In genomic region chr20:10699506-10699905, GRCh38 we compare ENCODE assay signal across 27 cellular contexts.
"Had no signal": no experiment of that assay in that cellular context is flagged by ENCODE, and none has a peak within 500 bp of the region (broad histone marks: within the 10 kb centered on the region; RNA-seq: fewer than 3 reads in every experiment).

No MANE protein-coding gene starts in this region.

- H3K4me1 ChIP-seq: adrenal gland, breast epithelium had no signal

- H3K9me3 ChIP-seq: adrenal gland, body of pancreas, breast epithelium had no signal

- H3K36me3 ChIP-seq: adrenal gland, breast epithelium had no signal

- H3K27me3 ChIP-seq: adrenal gland, body of pancreas, breast epithelium had no signal

- H3K4me1 Mint-ChIP-seq: activated CD4-positive, alpha-beta T cell treated with anti-CD3 and anti-CD28 coated beads, Interleukin-2, amount 10 ng/mL, durations not matched to agents 24 days and 14 days had no signal

- ATAC-seq: activated CD8-positive, alpha-beta T cell treated with anti-CD3 and anti-CD28 coated beads for 36 hours; activated naive CD4-positive, alpha-beta T cell treated with anti-CD3 and anti-CD28 coated beads, Interleukin-2, amount 50 U/mL, for 72 hours; body of pancreas; K562 had no signal

- FAIRE-seq: astrocyte, K562, TTC549 had no signal

- H3K4me3 Mint-ChIP-seq: activated CD4-positive, alpha-beta T cell treated with anti-CD3 and anti-CD28 coated beads, Interleukin-2, amount 10 ng/mL, durations not matched to agents 24 days and 14 days; activated CD8-positive, alpha-beta T cell treated with anti-CD3 and anti-CD28 coated beads for 36 hours; activated T-cell treated with anti-CD3 and anti-CD28 coated beads, Interleukin-2, amount 50 U/mL, for 24 hours; T-helper 2 cell treated with Interferon-gamma antibody and Interleukin-4, amounts not matched to agents 5 μg/mL and 100 μg/mL, for 36 hours had no signal

- H3K27ac Mint-ChIP-seq: activated CD4-positive, alpha-beta T cell treated with anti-CD3 and anti-CD28 coated beads, Interleukin-2, amount 10 ng/mL, durations not matched to agents 24 days and 14 days; activated CD8-positive, alpha-beta T cell treated with anti-CD3 and anti-CD28 coated beads for 36 hours; activated naive CD4-positive, alpha-beta T cell treated with anti-CD3 and anti-CD28 coated beads, Interleukin-2, amount 50 U/mL, for 72 hours; activated T-cell treated with anti-CD3 and anti-CD28 coated beads, Interleukin-2, amount 50 U/mL, for 24 hours; activated T-helper 2 cell treated with anti-CD3 and anti-CD28 coated beads, Interferon-gamma antibody, Interleukin-2, Interleukin-4, amounts not matched to agents 10 μg/mL and 5 μg/mL and 100 μg/mL, durations not matched to agents 14 hours and 24 hours and 36 hours; T-helper 2 cell treated with Interferon-gamma antibody and Interleukin-4, amounts not matched to agents 5 μg/mL and 100 μg/mL, for 36 hours had no signal

- H3K4me3 ChIP-seq: adrenal gland, body of pancreas, breast epithelium, K562, PC-9, SK-N-MC had no signal

- H3K27ac ChIP-seq: adrenal gland, breast epithelium, PC-9, SK-N-MC had no signal

- DNase-seq: activated CD4-positive, alpha-beta T cell treated with anti-CD3 and anti-CD28 coated beads, Interleukin-2, amount 10 ng/mL, durations not matched to agents 24 days and 14 days; activated CD4-positive, alpha-beta T cell treated with anti-CD3 and anti-CD28 coated beads, Interleukin-2, amount 50 U/mL, for 4 hours; activated CD8-positive, alpha-beta T cell treated with anti-CD3 and anti-CD28 coated beads for 36 hours; activated gamma-delta T cell; activated naive CD4-positive, alpha-beta T cell treated with Interleukin-2 at 50 U/mL for 16 hours; activated T-cell treated with anti-CD3 and anti-CD28 coated beads, Interleukin-2, amount 50 U/mL, for 24 hours; adrenal gland; body of pancreas; IMR-90; NCI-H1105 treated with DMSO at 0.1 percent for 48 hours; NCI-H1436; NCI-H1694 treated with DMSO at 0.1 percent for 48 hours; NCI-H2029; NCI-H510A; NCI-H526; NCI-H748 treated with DMSO at 0.1 percent for 48 hours; NK-92 treated with Interleukin-12 subunit alpha and Interleukin-12 subunit beta, amount 100 ng/mL, for 24 hours; PC-9; Right ventricle myocardium superior had no signal

- H3K4me2 ChIP-seq: PC-9 had no signal

- H3K27me3 Mint-ChIP-seq: activated CD4-positive, alpha-beta T cell treated with anti-CD3 and anti-CD28 coated beads, Interleukin-2, amount 10 ng/mL, durations not matched to agents 24 days and 14 days had no signal

- H2AFZ ChIP-seq: PC-9 had no signal

- H3K9me3 Mint-ChIP-seq: activated T-cell treated with anti-CD3 and anti-CD28 coated beads, Interleukin-2, amount 50 U/mL, for 24 hours had no signal
